ENCODE assay signal across 8 cellular contexts in the genomic region with DNA sequence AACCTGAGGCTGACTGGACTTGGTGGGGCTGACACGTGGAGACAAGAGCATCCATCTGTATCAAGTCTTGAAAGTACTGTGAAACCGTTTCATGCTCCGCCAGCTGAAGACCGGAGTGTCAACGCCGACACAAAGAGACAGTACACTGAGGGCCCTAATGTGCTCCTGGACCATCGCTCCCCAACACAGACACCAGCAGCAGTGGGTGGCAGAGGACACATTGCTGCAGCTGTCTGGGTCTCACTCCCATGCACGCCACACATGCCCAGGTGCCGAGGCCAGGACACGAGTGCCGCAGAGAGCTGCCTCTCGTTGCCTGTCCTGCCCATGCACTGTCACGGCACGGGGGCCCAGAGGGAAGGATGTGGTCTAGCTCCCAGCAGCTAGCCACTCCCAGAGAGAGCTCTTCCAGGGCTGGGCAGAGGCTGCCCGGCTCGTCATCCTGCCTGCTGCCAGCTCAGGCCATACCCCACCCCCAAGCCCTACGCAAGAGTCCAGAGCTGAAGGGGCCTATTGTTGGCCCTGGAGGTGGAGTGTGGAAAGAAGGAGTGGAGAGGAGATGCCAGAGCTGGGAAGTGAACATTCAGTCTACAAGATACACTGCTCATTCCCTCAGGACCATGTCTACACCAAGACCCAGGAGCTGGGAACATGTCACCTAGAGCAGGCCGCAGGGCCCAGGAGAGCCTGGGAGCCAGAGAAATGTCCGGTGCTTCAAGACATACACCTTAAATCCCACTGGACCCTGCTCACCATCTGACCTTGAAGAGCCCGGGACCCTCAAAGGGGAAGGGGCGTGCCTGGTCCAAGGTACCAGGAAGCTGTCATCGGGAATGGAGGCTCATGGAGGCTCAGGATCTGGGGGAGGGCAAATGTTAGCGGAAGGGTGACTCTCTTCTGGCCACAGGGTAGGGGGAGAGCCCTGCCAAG. TPM values are rescaled to one million over a fixed set of nuclear protein-coding genes. Genes with fewer than 3 reads are reported as not detected.
DNase-seq lines count a peak whose midpoint lies in the region; ATAC-seq lines count a peak whose summit lies in the region.

No MANE protein-coding gene starts in this region.

- no peaks in the 10 kb centered on the region for H3K9me3 Mint-ChIP-seq in activated T-cell treated with anti-CD3 and anti-CD28 coated beads, Interleukin-2, amount 50 U/mL, for 72 hours

- H3K9ac ChIP-seq in skeletal muscle tissue (ENCODE audit: low read depth in 1 of 3, low read length in 3 of 3): peak overlapping the region in 2 of 3 donors; percentile 34 to 70

- no peaks in the 10 kb centered on the region for H3K27me3 Mint-ChIP-seq in activated T-cell treated with anti-CD3 and anti-CD28 coated beads, Interleukin-2, amount 50 U/mL, for 72 hours (ENCODE audit: low read depth)

- no peaks in the 10 kb centered on the region for H3K9me3 ChIP-seq in skeletal muscle tissue (ENCODE audit: control insufficient read depth in 3 of 3, low read length in 3 of 3)

- H3K36me3 ChIP-seq in skeletal muscle tissue (ENCODE audit: control insufficient read depth in 3 of 3, insufficient read depth in 3 of 3, low read length in 3 of 3): no peaks in the 10 kb centered on the region

- intact Hi-C loops in cardiac septum (cut with DNase I): no loop called here

- H3K4me1 Mint-ChIP-seq in activated T-cell treated with anti-CD3 and anti-CD28 coated beads, Interleukin-2, amount 50 U/mL, for 72 hours (ENCODE audit: low read depth): peaks cover 81% of the 10 kb centered on the region

- peak overlapping the region; percentile 72 for H3K27ac Mint-ChIP-seq in activated T-cell treated with anti-CD3 and anti-CD28 coated beads, Interleukin-2, amount 50 U/mL, for 72 hours

- peak overlapping the region; percentile 62 for H3K27ac ChIP-seq in skeletal muscle tissue (ENCODE audit: low read depth, low read length)

- DNase-seq in AG08396 (ENCODE audit: low spot score) (peak; percentile 25), HT1080 (ENCODE audit: low read depth) (peak; percentile 100), cardiac septum (ENCODE audit: low spot score) (peak; percentile 93), cerebellum (ENCODE audit: low spot score) (no peak), NCI-H2107 treated with DMSO at 0.1 percent for 48 hours (lab: John Stamatoyannopoulos, UW; ENCODE audit: unreplicated experiment) (no peak)
- peak; percentile 56 to 68 for DNase-seq in activated T-cell treated with anti-CD3 and anti-CD28 coated beads, Interleukin-2, amount 50 U/mL, for 72 hours

- H3K4me3 Mint-ChIP-seq in activated T-cell treated with anti-CD3 and anti-CD28 coated beads, Interleukin-2, amount 50 U/mL, for 72 hours: peak overlapping the region; percentile 20 to 52

- peaks cover 29 to 67% (median 61%) of the 10 kb centered on the region in 3 donors for H3K4me1 ChIP-seq in skeletal muscle tissue (ENCODE audit: control insufficient read depth in 3 of 3, insufficient read depth in 3 of 3, low read length in 3 of 3)

- ATAC-seq in GM19395 (IDR thresholded peaks at IDR 0.05; ENCODE audit: unreplicated experiment): peak; percentile 50
- peak; percentile 43 to 73 for ATAC-seq in activated T-cell treated with anti-CD3 and anti-CD28 coated beads, Interleukin-2, amount 50 U/mL, for 72 hours (replicated peaks in 1 of 2)

- H3K4me3 ChIP-seq in skeletal muscle tissue (ENCODE audit: low read length in 3 of 3): peak overlapping the region in 2 of 3 donors; percentile 45 to 56

- no peaks in the 10 kb centered on the region for H3K27me3 ChIP-seq in skeletal muscle tissue (ENCODE audit: control insufficient read depth in 3 of 3, insufficient read depth in 3 of 3, low read length in 3 of 3)

- H3K36me3 Mint-ChIP-seq in activated T-cell treated with anti-CD3 and anti-CD28 coated beads, Interleukin-2, amount 50 U/mL, for 72 hours (ENCODE audit: insufficient read depth in 2 of 2): peaks cover 0 to 6% of the 10 kb centered on the region in 2 donors

RNA-seq across cellular contexts. Expression of gene TNK2, which starts 7.7 kb away (rescaled TPM):
- 31.7 and 33.3 TPM in 2 replicates for total RNA-seq in HT1080 (2014; rRNA removed; shearing (Covaris generic))
- 23.3 and 25.5 TPM in 2 replicates for polyA plus RNA-seq in HT1080 (2015; cell fraction: cytosol; rRNA removed)
- 114 and 124 TPM in 2 replicates for polyA plus RNA-seq in HT1080 (2015; cell fraction: nucleus; rRNA removed)
- 100 to 1,000 TPM in 1 of 2 donors, 10 to 100 TPM in 1; 94.8 to 112 TPM for total RNA-seq in activated T-cell treated with anti-CD3 and anti-CD28 coated beads, Interleukin-2, amount 50 U/mL, for 72 hours
- total RNA-seq in cardiac septum (48.3 TPM), skeletal muscle tissue (9.9 TPM), cerebellum (17.8 TPM)

Comparison
In these comparisons a context has a peak if more than half of its experiments do, and no peak if none do; other contexts are left out.
1. DNase-seq: peak in AG08396 (single experiment), HT1080 (single experiment), activated T-cell treated with anti-CD3 and anti-CD28 coated beads, Interleukin-2, amount 50 U/mL, for 72 hours (2 of 2) and cardiac septum (single experiment); none in cerebellum (single experiment) and NCI-H2107 treated with DMSO at 0.1 percent for 48 hours (single experiment).